Comparison of ENCODE assay signal across 9 cellular contexts in the genomic region with DNA sequence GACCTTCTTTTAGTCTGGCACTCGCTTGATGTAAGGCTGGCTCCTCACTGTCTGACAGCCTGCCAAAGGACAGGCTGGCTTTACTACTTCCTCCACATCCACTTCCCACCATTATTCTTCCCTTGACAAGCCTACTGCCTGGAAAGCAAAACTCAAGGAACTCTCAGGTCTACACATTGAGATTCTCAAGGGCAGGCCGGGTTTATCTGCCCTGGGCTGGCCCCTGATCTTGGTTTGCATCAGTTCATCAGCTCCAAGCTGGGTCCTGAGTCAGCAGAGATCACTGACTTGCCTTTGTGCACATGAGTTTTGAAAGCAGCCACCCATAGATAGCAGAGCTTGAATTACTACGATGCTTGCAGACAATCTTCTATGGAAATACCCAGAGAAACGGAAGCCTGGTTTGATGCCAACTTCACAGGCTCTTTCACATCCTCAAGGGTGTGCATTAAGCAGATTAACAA. TPM values are rescaled to one million over a fixed set of nuclear protein-coding genes. Genes with fewer than 3 reads are reported as not detected.
DNase-seq lines count a peak whose midpoint lies in the region; ATAC-seq and TF ChIP-seq lines count a peak whose summit lies in the region.
"Had no signal": no experiment of that assay in that cellular context is flagged by ENCODE, and none has a peak within 500 bp of the region (broad histone marks: within the 10 kb centered on the region; RNA-seq: fewer than 3 reads in every experiment).

No MANE protein-coding gene starts in this region.

- ATAC-seq in GM21381 (IDR thresholded peaks at IDR 0.05; ENCODE audit: unreplicated experiment) (peak; percentile 53), HG03045 (IDR thresholded peaks at IDR 0.05; ENCODE audit: unreplicated experiment) (no peak)

- DNase-seq in CD1c-positive myeloid dendritic cell (ENCODE audit: extremely low spot score) (peak; percentile 71), M059J (ENCODE audit: low read depth) (peak; percentile 61), fibroblast of pulmonary artery (ENCODE audit: low read depth) (peak; percentile 75), HuH-7.5 (ENCODE audit: low spot score) (no peak), SHP77 treated with DMSO at 0.1 percent for 48 hours (lab: John Stamatoyannopoulos, UW) (no peak), NCI-H526 (lab: John Stamatoyannopoulos, UW) (no peak)
- DNase-seq: pancreas had no signal

- no peak for TF ChIP-seq CTCF in fibroblast of pulmonary artery (IDR thresholded peaks at IDR 0.05; ENCODE audit: low read length, missing control alignments)

- H3K4me3 ChIP-seq in fibroblast of pulmonary artery (replicated peaks; ENCODE audit: low read depth, low read length) = no peak overlapping the region
- H3K4me3 ChIP-seq: pancreas had no signal

RNA-seq across cellular contexts. Expression of gene KCTD18, which starts 53.9 kb away (rescaled TPM):
- 10.7 and 15.2 TPM in 2 replicates for total RNA-seq in M059J (2014; rRNA removed; shearing (Covaris generic))

Comparison
In these comparisons a context has a peak if more than half of its experiments do, and no peak if none do; other contexts are left out.
1. DNase-seq: peak in CD1c-positive myeloid dendritic cell (single experiment), M059J (single experiment) and fibroblast of pulmonary artery (single experiment); none in HuH-7.5 (single experiment), SHP77 treated with DMSO at 0.1 percent for 48 hours (single experiment) and NCI-H526 (0 of 2).